8 cellular contexts compared by ENCODE assay signal in genomic region chr16:2032285-2033056, GRCh38. TPM values are rescaled to one million over a fixed set of nuclear protein-coding genes. Genes with fewer than 3 reads are reported as not detected.
DNase-seq lines count a peak whose midpoint lies in the region; ATAC-seq, FAIRE-seq and TF ChIP-seq lines count a peak whose summit lies in the region.
"Had no signal": no experiment of that assay in that cellular context is flagged by ENCODE, and none has a peak within 500 bp of the region (broad histone marks: within the 10 kb centered on the region; RNA-seq: fewer than 3 reads in every experiment).

No MANE protein-coding gene starts in this region.

- 60% methylated on average over 9 of the region's 15 CpGs for WGBS in A549 (ENCODE audit: missing lambda C conversion rate)

- TF ChIP-seq POLR2A in A549 (IDR thresholded peaks at IDR 0.05; ENCODE audit: low read length) (no peak), GM18505 (IDR thresholded peaks at IDR 0.05; ENCODE audit: borderline replicate concordance, extremely low read depth, insufficient read depth, insufficient read length) (no peak)

- ATAC-seq in A549, result no peak
- ATAC-seq in GM18505 (IDR thresholded peaks at IDR 0.05; ENCODE audit: unreplicated experiment), result no peak
- no peak for ATAC-seq in T-helper 17 cell
- ATAC-seq in GM21360 (IDR thresholded peaks at IDR 0.05; ENCODE audit: unreplicated experiment), result no peak

- no peak for DNase-seq in A549 (ENCODE audit: low read depth in 1 of 2, low spot score in 1 of 2)
- DNase-seq in astrocyte of the hippocampus (ENCODE audit: low read depth, low spot score), result peak; percentile 48
- DNase-seq in T-helper 17 cell, result no peak
- DNase-seq: CD4-positive, CD25-positive, alpha-beta regulatory T cell; NCI-H187 treated with DMSO at 0.1 percent for 48 hours had no signal

- H3K9ac ChIP-seq in mucosa of rectum (ENCODE audit: low read depth in 1 of 2, low read length in 2 of 2), result peak overlapping the region; percentile 3 to 43

- H3K27ac ChIP-seq in A549 (peak overlapping the region; percentile 82 to 90), mucosa of rectum (ENCODE audit: low read depth in 2 of 2, low read length in 2 of 2) (peak overlapping the region; percentile 74 to 82)

- peaks cover 5 to 10% of the 10 kb centered on the region in 2 donors for H3K36me3 ChIP-seq in mucosa of rectum (ENCODE audit: control insufficient read depth in 2 of 2, insufficient read depth in 2 of 2, low read length in 2 of 2)

- no peak overlapping the region for H3K4me3 Mint-ChIP-seq in T-helper 17 cell
- H3K4me3 Mint-ChIP-seq: CD4-positive, CD25-positive, alpha-beta regulatory T cell had no signal

- H3K27me3 Mint-ChIP-seq in T-helper 17 cell, result no peaks in the 10 kb centered on the region

- FAIRE-seq in A549 (lab: Jason Lieb, UNC), result no peak

- H3K4me3 ChIP-seq in A549 (peak overlapping the region; percentile 25; the same call in 1 of the 3 replicates), mucosa of rectum (ENCODE audit: low read length in 2 of 2) (no peak overlapping the region)

- POLR2A ChIA-PET in A549 (lab: Yijun Ruan, JAX), result interaction anchor here (0.6 to 0.9 kb wide), 2 partner anchors 70 to 123 kb away, joined by 3 read pairs; partner anchors contain the start of gene TRAF7

- H3K4me1 ChIP-seq in A549, result peaks cover 54% of the 10 kb centered on the region
- peaks cover 28 to 36% of the 10 kb centered on the region in 2 donors for H3K4me1 ChIP-seq in mucosa of rectum (ENCODE audit: control insufficient read depth in 2 of 2, insufficient read depth in 2 of 2, low read length in 2 of 2)

- no peaks in the 10 kb centered on the region for H3K27me3 ChIP-seq in mucosa of rectum (ENCODE audit: control insufficient read depth in 2 of 2, insufficient read depth in 2 of 2, low read length in 2 of 2)

- H3K36me3 Mint-ChIP-seq in T-helper 17 cell (ENCODE audit: low read depth), result no peaks in the 10 kb centered on the region
- H3K36me3 Mint-ChIP-seq: CD4-positive, CD25-positive, alpha-beta regulatory T cell had no signal

- no peak overlapping the region for H3K27ac Mint-ChIP-seq in T-helper 17 cell

- CTCF ChIA-PET in A549 (lab: Yijun Ruan, JAX), result interaction anchor here (0.5 to 5.9 kb wide), 12 partner anchors 7 to 1197 kb away, joined by 3 to 25 read pairs (median 4); no protein-coding TSS in a partner anchor

- no peaks in the 10 kb centered on the region for H3K9me3 ChIP-seq in A549
- no peaks in the 10 kb centered on the region for H3K9me3 ChIP-seq in mucosa of rectum (ENCODE audit: control insufficient read depth in 2 of 2, low read length in 2 of 2)
- H3K9me3 ChIP-seq in T-helper 17 cell (ENCODE audit: control insufficient read depth, low read length, poor library complexity, severe bottlenecking), result no peaks in the 10 kb centered on the region

- H3K4me1 Mint-ChIP-seq in T-helper 17 cell, result peaks cover 5% of the 10 kb centered on the region

- H3K4me2 ChIP-seq in A549, result peak overlapping the region; percentile 66

- no peak for TF ChIP-seq CTCF in A549 (IDR thresholded peaks at IDR 0.05)

- TF ChIP-seq RAD21 in A549 (conservative IDR thresholded peaks at IDR 0.05 in 1 of 2, IDR thresholded peaks at IDR 0.05 in 1 of 2), result no peak

- TF ChIP-seq EP300 in A549 (IDR thresholded peaks at IDR 0.05), result no peak

TF ChIP-seq in A549, 52 proteins besides CTCF, POLR2A, EP300 and RAD21:
- TF ChIP-seq MAX (IDR thresholded peaks at IDR 0.05) (0 out of 2 replicates have a peak, but pooled peaks have one; percentile 2), MAFK (IDR thresholded peaks at IDR 0.05; ENCODE audit: partially characterized antibody) (peak; percentile 7), HOXB5 (CRISPR knock-in tag; IDR thresholded peaks at IDR 0.05) (no peak)

RNA-seq across cellular contexts. Expression of gene NHERF2, which starts 5.8 kb away (rescaled TPM):
- polyA plus RNA-seq in A549 (2011; rRNA removed) (33.1 and 35.0 TPM in 2 replicates), A549 (2017; fragmentation: RNase III; extraction: RNeasy Plus Mini Kit Qiagen cat#74134 plus additional on column Dnase treatment) (27.3 to 32.3 TPM (median 31.0 TPM) in 3 replicates)
- 72.4 and 90.6 TPM in 2 replicates for polyA plus RNA-seq in A549 (2012; cell fraction: cytosol; rRNA removed)
- polyA plus RNA-seq in A549 (2012; cell fraction: nucleus; rRNA removed), result 67.1 and 86.4 TPM in 2 replicates
- polyA minus RNA-seq in A549 (2011; rRNA and poly(A)+ RNA removed), result 9.9 and 14.4 TPM in 2 replicates
- 1 to 10 TPM; 2.2 to 3.9 TPM for total RNA-seq in T-helper 17 cell

RNA-seq across cellular contexts. Expression of gene NPW, which starts 12.9 kb away (rescaled TPM):
- polyA plus RNA-seq in A549 (2011; rRNA removed) (0.13 and 0.26 TPM in 2 replicates), A549 (2017; fragmentation: RNase III; extraction: RNeasy Plus Mini Kit Qiagen cat#74134 plus additional on column Dnase treatment) (1.0 to 1.6 TPM (median 1.2 TPM) in 3 replicates)
- polyA plus RNA-seq in A549 (2012; cell fraction: cytosol; rRNA removed), result 0.83 and 1.2 TPM in 2 replicates
- 7.5 and 11.1 TPM in 2 replicates for polyA plus RNA-seq in A549 (2012; cell fraction: nucleus; rRNA removed)
- not detected in 2 replicates for polyA minus RNA-seq in A549 (2011; rRNA and poly(A)+ RNA removed)
- total RNA-seq in T-helper 17 cell, result 1 to 10 TPM in 1 of 2 donors, not detected in 1; 2.0 TPM
- total RNA-seq: CD4-positive, CD25-positive, alpha-beta regulatory T cell had no signal
- polyA plus RNA-seq: CD4-positive, CD25-positive, alpha-beta regulatory T cell had no signal

RNA-seq across cellular contexts. Expression of gene NTHL1, which starts 15.2 kb away (rescaled TPM):
- polyA plus RNA-seq in A549 (2011; rRNA removed) (28.8 and 34.8 TPM in 2 replicates), A549 (2017; fragmentation: RNase III; extraction: RNeasy Plus Mini Kit Qiagen cat#74134 plus additional on column Dnase treatment) (41.4 to 42.3 TPM (median 42.1 TPM) in 3 replicates)
- 132 and 135 TPM in 2 replicates for polyA plus RNA-seq in A549 (2012; cell fraction: cytosol; rRNA removed)
- 134 and 191 TPM in 2 replicates for polyA plus RNA-seq in A549 (2012; cell fraction: nucleus; rRNA removed)
- polyA minus RNA-seq in A549 (2011; rRNA and poly(A)+ RNA removed), result 8.9 and 13.9 TPM in 2 replicates
- total RNA-seq in T-helper 17 cell, result 1 to 10 TPM; 6.7 to 6.8 TPM

RNA-seq across cellular contexts. Expression of gene TSC2, which starts 15.3 kb away (rescaled TPM):
- polyA plus RNA-seq in A549 (2011; rRNA removed), result 32.6 and 41.7 TPM in 2 replicates
- polyA plus RNA-seq in A549 (2012; cell fraction: cytosol; rRNA removed), result 74.0 and 77.7 TPM in 2 replicates
- 311 and 430 TPM in 2 replicates for polyA plus RNA-seq in A549 (2012; cell fraction: nucleus; rRNA removed)
- 42.0 to 47.3 TPM (median 45.1 TPM) in 3 replicates for polyA plus RNA-seq in A549 (2017; fragmentation: RNase III; extraction: RNeasy Plus Mini Kit Qiagen cat#74134 plus additional on column Dnase treatment)
- polyA minus RNA-seq in A549 (2011; rRNA and poly(A)+ RNA removed), result 80.5 and 91.2 TPM in 2 replicates
- 100 to 1,000 TPM; 123 TPM for total RNA-seq in T-helper 17 cell

RNA-seq across cellular contexts. Expression of gene ZNF598, which starts 22.9 kb away (rescaled TPM):
- polyA plus RNA-seq in A549 (2011; rRNA removed), result 15.3 and 17.7 TPM in 2 replicates
- 52.2 and 62.7 TPM in 2 replicates for polyA plus RNA-seq in A549 (2012; cell fraction: cytosol; rRNA removed)
- 120 and 183 TPM in 2 replicates for polyA plus RNA-seq in A549 (2012; cell fraction: nucleus; rRNA removed)
- 32.7 to 35.0 TPM (median 33.8 TPM) in 3 replicates for polyA plus RNA-seq in A549 (2017; fragmentation: RNase III; extraction: RNeasy Plus Mini Kit Qiagen cat#74134 plus additional on column Dnase treatment)
- polyA minus RNA-seq in A549 (2011; rRNA and poly(A)+ RNA removed), result 12.7 and 17.2 TPM in 2 replicates
- 10 to 100 TPM; 45.2 to 46.7 TPM for total RNA-seq in T-helper 17 cell
